In the genomic region with DNA sequence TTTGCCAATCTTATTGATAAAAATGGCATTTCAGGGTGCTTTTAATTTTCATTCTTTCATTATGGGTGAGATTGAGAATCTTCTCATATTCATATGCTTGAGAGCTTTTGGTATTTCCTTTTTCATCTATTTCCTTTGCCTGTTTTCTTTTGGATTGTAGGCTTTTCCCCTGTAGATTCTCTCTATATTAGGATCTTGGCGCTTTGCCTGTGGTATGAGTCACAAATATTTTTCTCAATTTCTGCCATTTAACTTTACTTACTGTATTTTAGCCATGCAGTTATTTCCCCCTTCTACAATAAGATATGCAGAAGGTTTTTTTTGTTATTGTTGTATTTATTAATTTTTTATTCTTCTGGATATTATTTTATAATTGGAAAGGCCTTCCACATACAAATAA, we compare ENCODE assay signal across 13 cellular contexts. TPM values are rescaled to one million over a fixed set of nuclear protein-coding genes. Genes with fewer than 3 reads are reported as not detected.
A peak's percentile ranks its signal among the peaks of the same experiment; 100 is the strongest.
DNase-seq lines count a peak whose midpoint lies in the region; ATAC-seq, FAIRE-seq and TF ChIP-seq lines count a peak whose summit lies in the region.
"Had no signal": no experiment of that assay in that cellular context is flagged by ENCODE, and none has a peak within 500 bp of the region (broad histone marks: within the 10 kb centered on the region; RNA-seq: fewer than 3 reads in every experiment).

No MANE protein-coding gene starts in this region.

- no peak for ATAC-seq in pancreas
- ATAC-seq in natural killer cell treated with Interleukin-12 subunit alpha and Interleukin-12 subunit beta and Interleukin-15 and Interleukin-18, amount 100 ng/mL, for 72 hours = no peak
- ATAC-seq: activated naive CD8-positive, alpha-beta T cell treated with anti-CD3 and anti-CD28 coated beads, Interleukin-2, amount 50 U/mL, for 24 hours had no signal

- peak; percentile 54 for DNase-seq in COLO829 (ENCODE audit: low spot score)
- peak; percentile 31 for DNase-seq in NCI-H446 treated with DMSO at 0.1 percent for 48 hours (lab: John Stamatoyannopoulos, UW)
- DNase-seq in dedifferentiated amniotic fluid mesenchymal stem cell (ENCODE audit: extremely low spot score) = peak; percentile 77
- DNase-seq in kidney tubule cell (ENCODE audit: low spot score) = peak; percentile 38
- no peak for DNase-seq in pancreas
- DNase-seq in T-helper 2 cell treated with Interferon-gamma antibody and Interleukin-4, amounts not matched to agents 5 μg/mL and 100 μg/mL, for 36 hours (ENCODE audit: low spot score) = no peak
- DNase-seq in G401 (ENCODE audit: low spot score) = no peak
- DNase-seq in natural killer cell treated with Interleukin-12 subunit alpha and Interleukin-12 subunit beta and Interleukin-15 and Interleukin-18, amount 100 ng/mL, for 72 hours (ENCODE audit: low spot score) = no peak
- DNase-seq: activated naive CD8-positive, alpha-beta T cell treated with anti-CD3 and anti-CD28 coated beads, Interleukin-2, amount 50 U/mL, for 24 hours; CD8-positive, alpha-beta memory T cell; NCI-H2107; T1000 had no signal

- H3K27ac ChIP-seq in pancreas = no peak overlapping the region

- no peak overlapping the region for H3K4me3 ChIP-seq in pancreas

- in situ Hi-C loops in G401 (cut with HindIII; ENCODE audit: low sequenced_read_pairs) = no loop called here

- no peaks in the 10 kb centered on the region for H3K4me1 ChIP-seq in pancreas

- H3K36me3 Mint-ChIP-seq in T-helper 2 cell treated with Interferon-gamma antibody and Interleukin-4, amounts not matched to agents 5 μg/mL and 100 μg/mL, for 36 hours (ENCODE audit: low read depth) = no peaks in the 10 kb centered on the region
- H3K36me3 Mint-ChIP-seq in natural killer cell treated with Interleukin-12 subunit alpha and Interleukin-12 subunit beta and Interleukin-15 and Interleukin-18, amount 100 ng/mL, for 72 hours = no peaks in the 10 kb centered on the region

- H3K9me3 Mint-ChIP-seq in T-helper 2 cell treated with Interferon-gamma antibody and Interleukin-4, amounts not matched to agents 5 μg/mL and 100 μg/mL, for 36 hours = peaks cover 5% of the 10 kb centered on the region
- H3K9me3 Mint-ChIP-seq in natural killer cell treated with Interleukin-12 subunit alpha and Interleukin-12 subunit beta and Interleukin-15 and Interleukin-18, amount 100 ng/mL, for 72 hours = no peaks in the 10 kb centered on the region
- H3K9me3 Mint-ChIP-seq: CD8-positive, alpha-beta memory T cell had no signal

- no peak for FAIRE-seq in pancreas (lab: Jason Lieb, UNC)

- H3K4me3 Mint-ChIP-seq in T-helper 2 cell treated with Interferon-gamma antibody and Interleukin-4, amounts not matched to agents 5 μg/mL and 100 μg/mL, for 36 hours = no peak overlapping the region
- H3K4me3 Mint-ChIP-seq in natural killer cell treated with Interleukin-12 subunit alpha and Interleukin-12 subunit beta and Interleukin-15 and Interleukin-18, amount 100 ng/mL, for 72 hours = no peak overlapping the region
- H3K4me3 Mint-ChIP-seq: activated naive CD8-positive, alpha-beta T cell treated with anti-CD3 and anti-CD28 coated beads, Interleukin-2, amount 50 U/mL, for 24 hours; CD8-positive, alpha-beta memory T cell; nephron had no signal

- H3K27me3 Mint-ChIP-seq in T-helper 2 cell treated with Interferon-gamma antibody and Interleukin-4, amounts not matched to agents 5 μg/mL and 100 μg/mL, for 36 hours (ENCODE audit: low read depth) = no peaks in the 10 kb centered on the region
- peaks cover 0 to 8% of the 10 kb centered on the region in 2 donors for H3K27me3 Mint-ChIP-seq in natural killer cell treated with Interleukin-12 subunit alpha and Interleukin-12 subunit beta and Interleukin-15 and Interleukin-18, amount 100 ng/mL, for 72 hours
- H3K27me3 Mint-ChIP-seq: activated naive CD8-positive, alpha-beta T cell treated with anti-CD3 and anti-CD28 coated beads, Interleukin-2, amount 50 U/mL, for 24 hours had no signal

- H3K4me1 Mint-ChIP-seq in T-helper 2 cell treated with Interferon-gamma antibody and Interleukin-4, amounts not matched to agents 5 μg/mL and 100 μg/mL, for 36 hours (ENCODE audit: low read depth) = peaks cover 8% of the 10 kb centered on the region
- H3K4me1 Mint-ChIP-seq in natural killer cell treated with Interleukin-12 subunit alpha and Interleukin-12 subunit beta and Interleukin-15 and Interleukin-18, amount 100 ng/mL, for 72 hours (ENCODE audit: low read depth in 2 of 2) = peaks cover 8 to 12% of the 10 kb centered on the region in 2 donors
- H3K4me1 Mint-ChIP-seq: nephron had no signal

- intact Hi-C loops in pancreas (cut with DNase I) = no loop called here

- WGBS in pancreas, 2 donors = 85 to 94% methylated on average over 1 of the region's 1 CpG

- no peaks in the 10 kb centered on the region for H3K27me3 ChIP-seq in pancreas

- TF ChIP-seq CTCF in pancreas (IDR thresholded peaks at IDR 0.05) = no peak

- H3K27ac Mint-ChIP-seq in T-helper 2 cell treated with Interferon-gamma antibody and Interleukin-4, amounts not matched to agents 5 μg/mL and 100 μg/mL, for 36 hours = no peak overlapping the region
- no peak overlapping the region for H3K27ac Mint-ChIP-seq in natural killer cell treated with Interleukin-12 subunit alpha and Interleukin-12 subunit beta and Interleukin-15 and Interleukin-18, amount 100 ng/mL, for 72 hours
- H3K27ac Mint-ChIP-seq: activated naive CD8-positive, alpha-beta T cell treated with anti-CD3 and anti-CD28 coated beads, Interleukin-2, amount 50 U/mL, for 24 hours; CD8-positive, alpha-beta memory T cell; nephron had no signal

- no peaks in the 10 kb centered on the region for H3K36me3 ChIP-seq in pancreas

- H3K9me3 ChIP-seq in pancreas = no peaks in the 10 kb centered on the region

RNA-seq across cellular contexts. Expression of a gene that starts 21.5 kb away (rescaled TPM):
- 10 to 100 TPM in 5 of 6 donors, 1 to 10 TPM in 1; 8.4 to 32.8 (median 18.1) TPM for total RNA-seq in pancreas
- 10 to 100 TPM in 1 of 2 donors, 1 to 10 TPM in 1; 9.0 to 16.2 TPM for polyA plus RNA-seq in pancreas
- total RNA-seq in G401 (2014; rRNA removed; shearing (Covaris generic)) = 6.5 and 12.3 TPM in 2 replicates
- 1 to 10 TPM; 3.3 to 4.0 TPM for total RNA-seq in natural killer cell treated with Interleukin-12 subunit alpha and Interleukin-12 subunit beta and Interleukin-15 and Interleukin-18, amount 100 ng/mL, for 72 hours

Comparison
In these comparisons a context has a peak if more than half of its experiments do, and no peak if none do; other contexts are left out.
1. DNase-seq: peak in COLO829 (single experiment), NCI-H446 treated with DMSO at 0.1 percent for 48 hours (single experiment), dedifferentiated amniotic fluid mesenchymal stem cell (single experiment) and kidney tubule cell (single experiment); none in pancreas (0 of 6), T-helper 2 cell treated with Interferon-gamma antibody and Interleukin-4, amounts not matched to agents 5 μg/mL and 100 μg/mL, for 36 hours (single experiment), G401 (single experiment) and natural killer cell treated with Interleukin-12 subunit alpha and Interleukin-12 subunit beta and Interleukin-15 and Interleukin-18, amount 100 ng/mL, for 72 hours (single experiment).